10 cellular contexts compared by ENCODE assay signal in genomic region chr2:230664128-230664527, GRCh38. TPM values are rescaled to one million over a fixed set of nuclear protein-coding genes. Genes with fewer than 3 reads are reported as not detected.
DNase-seq lines count a peak whose midpoint lies in the region; ATAC-seq, FAIRE-seq and TF ChIP-seq lines count a peak whose summit lies in the region.
"Had no signal": no experiment of that assay in that cellular context is flagged by ENCODE, and none has a peak within 500 bp of the region (broad histone marks: within the 10 kb centered on the region; RNA-seq: fewer than 3 reads in every experiment).

No MANE protein-coding gene starts in this region.

- peaks cover 22% of the 10 kb centered on the region for H3K4me1 ChIP-seq in IMR-90 (ENCODE audit: control insufficient read depth, insufficient read depth, low read length)
- H3K4me1 ChIP-seq in kidney (ENCODE audit: control insufficient read depth in 1 of 2, insufficient read depth in 1 of 2, low read depth in 1 of 2, low read length in 2 of 2): peaks cover 0 to 5% of the 10 kb centered on the region in 2 donors

- no peak overlapping the region for H4K91ac ChIP-seq in IMR-90 (ENCODE audit: insufficient read depth, low read depth, low read length)

- H3K27me3 Mint-ChIP-seq in activated T-helper 2 cell treated with anti-CD3 and anti-CD28 coated beads, Interferon-gamma antibody, Interleukin-2, Interleukin-4, amounts not matched to agents 10 μg/mL and 5 μg/mL and 100 μg/mL, durations not matched to agents 14 hours and 24 hours and 36 hours (ENCODE audit: low read depth): no peaks in the 10 kb centered on the region

- H3K56ac ChIP-seq in IMR-90 (ENCODE audit: extremely low read depth, insufficient read depth, low read length): no peak overlapping the region

- no peak for TF ChIP-seq POLR2A in IMR-90 (IDR thresholded peaks at IDR 0.05; ENCODE audit: low read depth, low read length)

- ATAC-seq in IMR-90 (ENCODE audit: low read depth) (peak; percentile 73), GM21447 (IDR thresholded peaks at IDR 0.05; ENCODE audit: unreplicated experiment) (no peak), GM18517 (IDR thresholded peaks at IDR 0.05; ENCODE audit: unreplicated experiment) (no peak)

- H3K4me2 ChIP-seq in IMR-90 (ENCODE audit: low read depth, low read length): no peak overlapping the region

- no TSS peak for BruUV-seq in IMR-90 (replicated peaks; lab: Mats Ljungman, UMichigan)

- dilution Hi-C loops in IMR-90 (cut with HindIII; ENCODE audit: low sequenced_read_pairs, unreplicated experiment): no loop called here

- H3K36me3 ChIP-seq in IMR-90 (ENCODE audit: control insufficient read depth, insufficient read depth, low read length) (no peaks in the 10 kb centered on the region), kidney (ENCODE audit: control insufficient read depth in 1 of 2, insufficient read depth in 2 of 2, low read length in 2 of 2) (no peaks in the 10 kb centered on the region)

- H4K20me1 ChIP-seq in IMR-90 (ENCODE audit: insufficient read depth, low read length): no peaks in the 10 kb centered on the region

- H3K9me3 ChIP-seq in IMR-90 (ENCODE audit: control insufficient read depth, insufficient read depth, low read length) (no peaks in the 10 kb centered on the region), kidney (ENCODE audit: control insufficient read depth in 1 of 2, low read length in 2 of 2) (no peaks in the 10 kb centered on the region)

- H3K27ac Mint-ChIP-seq in activated T-helper 2 cell treated with anti-CD3 and anti-CD28 coated beads, Interferon-gamma antibody, Interleukin-2, Interleukin-4, amounts not matched to agents 10 μg/mL and 5 μg/mL and 100 μg/mL, durations not matched to agents 14 hours and 24 hours and 36 hours: peak overlapping the region; percentile 99

- no peak overlapping the region for H3K27ac ChIP-seq in IMR-90 (ENCODE audit: insufficient read depth, low read length)
- no peak overlapping the region for H3K27ac ChIP-seq in kidney (ENCODE audit: low read depth in 2 of 2, low read length in 2 of 2)

- in situ Hi-C loops in IMR-90 (cut with MboI; ENCODE audit: low sequenced_read_pairs): no loop called here

- WGBS in IMR-90 (ENCODE audit: extremely low coverage in 2 of 2, insufficient read length in 1 of 2), 2 experiments: no CpG with 5 or more reads among the region's 4 CpGs

- intact Hi-C loops in IMR-90 (cut with micrococcal nuclease) (loop anchor here (10.0 kb wide), 1 partner anchor 821 kb away; no protein-coding TSS in a partner anchor), kidney (cut with DNase I) (no loop called here)
- intact Hi-C loops in activated T-helper 2 cell treated with anti-CD3 and anti-CD28 coated beads, Interferon-gamma antibody, Interleukin-2, Interleukin-4, amounts not matched to agents 10 μg/mL and 5 μg/mL and 100 μg/mL, durations not matched to agents 14 hours and 24 hours and 36 hours (cut with micrococcal nuclease): loop anchor here (5.0 kb wide), 2 partner anchors 317 to 742 kb away; partner anchors contain the start of genes FBXO36 and TRIP12

- no peak overlapping the region for H3K18ac ChIP-seq in IMR-90 (ENCODE audit: low read depth, low read length)

- H3K36me3 Mint-ChIP-seq in activated T-helper 2 cell treated with anti-CD3 and anti-CD28 coated beads, Interferon-gamma antibody, Interleukin-2, Interleukin-4, amounts not matched to agents 10 μg/mL and 5 μg/mL and 100 μg/mL, durations not matched to agents 14 hours and 24 hours and 36 hours (ENCODE audit: low read depth): no peaks in the 10 kb centered on the region

- peaks cover 0 to 5% of the 10 kb centered on the region in 2 experiments; a peak in 1 of 4 replicates for H3K79me1 ChIP-seq in IMR-90 (ENCODE audit: low read depth in 1 of 2, low read length in 2 of 2)

- H3K9me3 Mint-ChIP-seq in activated T-helper 2 cell treated with anti-CD3 and anti-CD28 coated beads, Interferon-gamma antibody, Interleukin-2, Interleukin-4, amounts not matched to agents 10 μg/mL and 5 μg/mL and 100 μg/mL, durations not matched to agents 14 hours and 24 hours and 36 hours: no peaks in the 10 kb centered on the region

- peaks cover 87% of the 10 kb centered on the region for H3K4me1 Mint-ChIP-seq in activated T-helper 2 cell treated with anti-CD3 and anti-CD28 coated beads, Interferon-gamma antibody, Interleukin-2, Interleukin-4, amounts not matched to agents 10 μg/mL and 5 μg/mL and 100 μg/mL, durations not matched to agents 14 hours and 24 hours and 36 hours (ENCODE audit: low read depth)

- H2AK5ac ChIP-seq in IMR-90 (ENCODE audit: low read depth, low read length): no peak overlapping the region; the same call in 1 of the 2 replicates

- no peak overlapping the region for H4K8ac ChIP-seq in IMR-90 (ENCODE audit: low read depth in 2 of 2, low read length in 2 of 2)

- no peak overlapping the region for H2BK15ac ChIP-seq in IMR-90 (ENCODE audit: low read depth, low read length)

- TF ChIP-seq RAD21 in IMR-90 (IDR thresholded peaks at IDR 0.05; ENCODE audit: low read length): no peak

- no peak for FAIRE-seq in kidney (lab: Jason Lieb, UNC)

- no peak overlapping the region for H2BK120ac ChIP-seq in IMR-90 (ENCODE audit: low read depth, low read length)

- H3K14ac ChIP-seq in IMR-90 (replicated peaks; ENCODE audit: low read depth, low read length): no peak overlapping the region

- no peaks in the 10 kb centered on the region for H3K27me3 ChIP-seq in IMR-90 (ENCODE audit: control insufficient read depth, insufficient read depth, low read length)

- H2BK20ac ChIP-seq in IMR-90 (ENCODE audit: low read depth, low read length): no peak overlapping the region

- POLR2A ChIA-PET in IMR-90 (lab: Charles Lee; ENCODE audit: unreplicated experiment): no interaction called here

- peaks cover 25% of the 10 kb centered on the region for H3K9me1 ChIP-seq in IMR-90 (ENCODE audit: insufficient read depth, low read length)

- H4K5ac ChIP-seq in IMR-90 (ENCODE audit: low read depth, low read length): no peak overlapping the region

- no peak overlapping the region for H3K4me3 Mint-ChIP-seq in activated T-helper 2 cell treated with anti-CD3 and anti-CD28 coated beads, Interferon-gamma antibody, Interleukin-2, Interleukin-4, amounts not matched to agents 10 μg/mL and 5 μg/mL and 100 μg/mL, durations not matched to agents 14 hours and 24 hours and 36 hours (ENCODE audit: low read depth)

- CTCF ChIA-PET in IMR-90 (lab: Yijun Ruan, JAX): no interaction called here

- H2AK9ac ChIP-seq in IMR-90 (replicated peaks; ENCODE audit: low read depth, low read length, poor library complexity): no peak overlapping the region

- TF ChIP-seq CTCF in IMR-90 (conservative IDR thresholded peaks at IDR 0.05; ENCODE audit: low read depth, low read length) (no peak), kidney (IDR thresholded peaks at IDR 0.05; ENCODE audit: borderline replicate concordance, extremely low read depth, insufficient read depth) (no peak)

- H3K23ac ChIP-seq in IMR-90 (ENCODE audit: low read depth, low read length): no peak overlapping the region

- no peak overlapping the region for H2BK5ac ChIP-seq in IMR-90 (ENCODE audit: low read depth, low read length, poor library complexity, severe bottlenecking)

- peak overlapping the region; percentile 64 for H2AFZ ChIP-seq in IMR-90 (replicated peaks; ENCODE audit: low read length, poor library complexity)

- DNase-seq in EH (ENCODE audit: low read depth): peak; percentile 48
- peak; percentile 75 for DNase-seq in IMR-90
- no peak for DNase-seq in activated T-helper 2 cell treated with anti-CD3 and anti-CD28 coated beads, Interferon-gamma antibody, Interleukin-2, Interleukin-4, amounts not matched to agents 10 μg/mL and 5 μg/mL and 100 μg/mL, durations not matched to agents 14 hours and 24 hours and 36 hours (ENCODE audit: low spot score)
- peak; percentile 35 for DNase-seq in myocyte (ENCODE audit: low read depth)
- DNase-seq in NCI-H748 treated with DMSO at 0.1 percent for 48 hours (lab: John Stamatoyannopoulos, UW): no peak
- no peak for DNase-seq in kidney
- DNase-seq: effector CD8-positive, alpha-beta T cell; NCI-H1105 treated with DMSO at 0.1 percent for 48 hours had no signal

- H3K4ac ChIP-seq in IMR-90 (ENCODE audit: low read depth, low read length): no peak overlapping the region

- H3K9ac ChIP-seq in IMR-90 (ENCODE audit: low read depth, low read length) (no peak overlapping the region), kidney (ENCODE audit: low read length in 2 of 2) (no peak overlapping the region)

- H3K4me3 ChIP-seq in IMR-90 (ENCODE audit: insufficient read depth, low read depth, low read length) (no peak overlapping the region), kidney (ENCODE audit: low read length in 2 of 2) (no peak overlapping the region)

TF ChIP-seq in IMR-90, 13 proteins besides CTCF, POLR2A, EP300 and RAD21 (continues in another document):
- no peak for TF ChIP-seq BHLHE40 (IDR thresholded peaks at IDR 0.05; ENCODE audit: low read depth, low read length)
- TF ChIP-seq MXI1 (IDR thresholded peaks at IDR 0.05; ENCODE audit: borderline replicate concordance, low read depth, low read length): no peak
- TF ChIP-seq SMC3 (IDR thresholded peaks at IDR 0.05; ENCODE audit: low read depth, low read length): no peak
- no peak for TF ChIP-seq RCOR1 (IDR thresholded peaks at IDR 0.05; ENCODE audit: insufficient replicate concordance, low read length)
- TF ChIP-seq FOS (IDR thresholded peaks at IDR 0.05; ENCODE audit: low read depth, low read length): no peak
- TF ChIP-seq MAZ (IDR thresholded peaks at IDR 0.05; ENCODE audit: borderline replicate concordance, low read depth, low read length): no peak
- no peak for TF ChIP-seq CHD1 (IDR thresholded peaks at IDR 0.05; ENCODE audit: low read depth, low read length)
- no peak for TF ChIP-seq NFE2L2 (IDR thresholded peaks at IDR 0.05; ENCODE audit: low read depth, low read length)
- no peak for TF ChIP-seq USF2 (IDR thresholded peaks at IDR 0.05; ENCODE audit: low read depth, low read length)
- TF ChIP-seq CEBPB (IDR thresholded peaks at IDR 0.05; ENCODE audit: low read depth, low read length): no peak

RNA-seq across cellular contexts. Expression of gene CAB39, which starts 48.5 kb away (rescaled TPM):
- 71.7 and 95.3 TPM in 2 replicates for total RNA-seq in IMR-90 (2012; rRNA removed)
- polyA plus RNA-seq in IMR-90 (2012; rRNA removed): 31.3 and 38.2 TPM in 2 replicates
- 5.8 and 13.0 TPM in 2 replicates for polyA plus RNA-seq in IMR-90 (2012; cell fraction: cytosol; rRNA removed)
- 6.4 and 42.5 TPM in 2 replicates for polyA plus RNA-seq in IMR-90 (2012; cell fraction: nucleus; rRNA removed; ENCODE audit: low replicate concordance)
- total RNA-seq in activated T-helper 2 cell treated with anti-CD3 and anti-CD28 coated beads, Interferon-gamma antibody, Interleukin-2, Interleukin-4, amounts not matched to agents 10 μg/mL and 5 μg/mL and 100 μg/mL, durations not matched to agents 14 hours and 24 hours and 36 hours: 173 and 176 TPM in 2 replicates
- total RNA-seq in myocyte: 86.0 and 98.0 TPM in 2 replicates
- polyA plus RNA-seq in myocyte (2012): 19.6 TPM
- total RNA-seq in kidney: 77.6 TPM
- polyA plus RNA-seq in kidney (ENCODE audit: insufficient read depth, low read depth, low replicate concordance): 39.1 TPM

Comparison
In these comparisons a context has a peak if more than half of its experiments do, and no peak if none do; other contexts are left out.
1. DNase-seq: peak in EH (single experiment), IMR-90 (single experiment) and myocyte (single experiment); none in activated T-helper 2 cell treated with anti-CD3 and anti-CD28 coated beads, Interferon-gamma antibody, Interleukin-2, Interleukin-4, amounts not matched to agents 10 μg/mL and 5 μg/mL and 100 μg/mL, durations not matched to agents 14 hours and 24 hours and 36 hours (single experiment), NCI-H748 treated with DMSO at 0.1 percent for 48 hours (single experiment) and kidney (single experiment).